ENCODE assay signal across 2 cellular contexts in genomic region chr2:127508025-127508620, GRCh38.
TF ChIP-seq lines count a peak whose summit lies in the region.

No MANE protein-coding gene starts in this region.

TF ChIP-seq in IMR-90, 13 proteins besides CTCF, POLR2A, EP300 and RAD21:
- no peak for TF ChIP-seq NFE2L2 (IDR thresholded peaks at IDR 0.05; ENCODE audit: low read depth, low read length)
- no peak for TF ChIP-seq RCOR1 (IDR thresholded peaks at IDR 0.05; ENCODE audit: insufficient replicate concordance, low read length)
- no peak for TF ChIP-seq MXI1 (IDR thresholded peaks at IDR 0.05; ENCODE audit: borderline replicate concordance, low read depth, low read length)
- TF ChIP-seq CEBPB (IDR thresholded peaks at IDR 0.05; ENCODE audit: low read depth, low read length) = no peak
- no peak for TF ChIP-seq ELK1 (IDR thresholded peaks at IDR 0.05; ENCODE audit: borderline replicate concordance, low read depth, low read length)
- no peak for TF ChIP-seq FOS (IDR thresholded peaks at IDR 0.05; ENCODE audit: low read depth, low read length)
- no peak for TF ChIP-seq MAFK (IDR thresholded peaks at IDR 0.05; ENCODE audit: low read depth, low read length)
- no peak for TF ChIP-seq RFX5 (IDR thresholded peaks at IDR 0.05; ENCODE audit: low read depth, low read length)
- no peak for TF ChIP-seq BHLHE40 (IDR thresholded peaks at IDR 0.05; ENCODE audit: low read depth, low read length)
- TF ChIP-seq USF2 (IDR thresholded peaks at IDR 0.05; ENCODE audit: low read depth, low read length) = no peak

TF ChIP-seq in K562, 482 proteins besides CTCF, POLR2A, EP300 and RAD21:
- 0 out of 2 replicates have a peak, but pooled peaks have one; percentile 17 for TF ChIP-seq GATA2 (CRISPR knock-in tag; IDR thresholded peaks at IDR 0.05)
- no peak for TF ChIP-seq TFAM (CRISPR knock-in tag; conservative IDR thresholded peaks at IDR 0.05)
